16 cellular contexts compared by ENCODE assay signal in genomic region chr9:76415154-76415553, GRCh38. TPM values are rescaled to one million over a fixed set of nuclear protein-coding genes. Genes with fewer than 3 reads are reported as not detected.
DNase-seq lines count a peak whose midpoint lies in the region; ATAC-seq, FAIRE-seq and TF ChIP-seq lines count a peak whose summit lies in the region.
"Had no signal": no experiment of that assay in that cellular context is flagged by ENCODE, and none has a peak within 500 bp of the region (broad histone marks: within the 10 kb centered on the region; RNA-seq: fewer than 3 reads in every experiment).

No MANE protein-coding gene starts in this region.

- DNase-seq in HepG2 (ENCODE audit: low spot score) (no peak), right lobe of liver (no peak), PC-3 (no peak), endothelial cell of umbilical vein (ENCODE audit: low read depth, low spot score) (no peak), stomach (no peak), NCI-H510A (lab: John Stamatoyannopoulos, UW) (no peak)
- no peak for DNase-seq in stimulated activated CD4-positive, alpha-beta T cell treated with anti-CD3 and anti-CD28 coated beads, Interleukin-4, amount 100 ng/mL, for 24 hours
- DNase-seq in stimulated activated CD8-positive, alpha-beta memory T cell treated with anti-CD3 and anti-CD28 coated beads, Interleukin-4, amount 100 ng/mL, for 48 hours = no peak
- DNase-seq: H7, lower lobe of right lung, NCI-H187 treated with DMSO at 0.1 percent for 48 hours, NCI-H526 treated with DMSO at 0.1 percent for 48 hours, SW 1271 had no signal

- no peaks in the 10 kb centered on the region for H3K36me3 ChIP-seq in HepG2 (replicated peaks in 1 of 2; ENCODE audit: control insufficient read depth in 1 of 2, insufficient read depth in 2 of 2, low read length in 2 of 2)
- H3K36me3 ChIP-seq in right lobe of liver = no peaks in the 10 kb centered on the region
- no peaks in the 10 kb centered on the region for H3K36me3 ChIP-seq in PC-3 (ENCODE audit: low read depth, low read length)
- no peaks in the 10 kb centered on the region for H3K36me3 ChIP-seq in endothelial cell of umbilical vein (ENCODE audit: control insufficient read depth in 2 of 2, extremely low read depth in 1 of 2, insufficient read depth in 2 of 2, low read length in 2 of 2)
- H3K36me3 ChIP-seq in stomach = no peaks in the 10 kb centered on the region
- H3K36me3 ChIP-seq: lower lobe of right lung, vagina had no signal

- H3K9ac ChIP-seq in HepG2 (ENCODE audit: insufficient read depth, low read depth, low read length) (no peak overlapping the region), PC-3 (ENCODE audit: low read length) (no peak overlapping the region), endothelial cell of umbilical vein (replicated peaks; ENCODE audit: extremely low read depth, insufficient read depth, low read length) (no peak overlapping the region)

- no peak overlapping the region for H3K4me3 ChIP-seq in HepG2 (replicated peaks in 1 of 3; ENCODE audit: insufficient read depth in 1 of 3, low read depth in 2 of 3, low read length in 3 of 3)
- H3K4me3 ChIP-seq in right lobe of liver = no peak overlapping the region
- H3K4me3 ChIP-seq in PC-3 (ENCODE audit: low read length) = no peak overlapping the region
- no peak overlapping the region for H3K4me3 ChIP-seq in endothelial cell of umbilical vein (replicated peaks in 1 of 3; ENCODE audit: insufficient read depth in 1 of 3, low read depth in 1 of 3, low read length in 3 of 3)
- no peak overlapping the region for H3K4me3 ChIP-seq in stomach
- H3K4me3 ChIP-seq: lower lobe of right lung, vagina had no signal

- no TSS peak for BruUV-seq in HepG2 (replicated peaks; lab: Mats Ljungman, UMichigan)
- no TSS peak for BruUV-seq in PC-3 (replicated peaks; lab: Mats Ljungman, UMichigan)
- no TSS peak for BruUV-seq in endothelial cell of umbilical vein (replicated peaks; lab: Mats Ljungman, UMichigan)

- ATAC-seq in HepG2 (no peak), right lobe of liver (no peak), PC-3 (no peak)
- ATAC-seq: lower lobe of right lung; naive thymus-derived CD8-positive, alpha-beta T cell had no signal

- H3K27me3 ChIP-seq in HepG2 (ENCODE audit: control insufficient read depth in 1 of 2, insufficient read depth in 2 of 2, low read length in 2 of 2) (no peaks in the 10 kb centered on the region), right lobe of liver (no peaks in the 10 kb centered on the region), PC-3 (ENCODE audit: low read length) (no peaks in the 10 kb centered on the region), endothelial cell of umbilical vein (ENCODE audit: control insufficient read depth in 2 of 2, insufficient read depth in 2 of 2, low read length in 2 of 2) (no peaks in the 10 kb centered on the region), stomach (no peaks in the 10 kb centered on the region)
- H3K27me3 ChIP-seq: vagina had no signal

- FAIRE-seq in HepG2 (lab: Jason Lieb, UNC) = no peak
- FAIRE-seq in endothelial cell of umbilical vein (lab: Jason Lieb, UNC) = no peak
- FAIRE-seq: colon had no signal

- TF ChIP-seq POLR2A in HepG2 (IDR thresholded peaks at IDR 0.05; ENCODE audit: insufficient read depth in 1 of 2, low read depth in 2 of 2, low read length in 2 of 2) = no peak
- TF ChIP-seq POLR2A in right lobe of liver (IDR thresholded peaks at IDR 0.05) = no peak
- no peak for TF ChIP-seq POLR2A in endothelial cell of umbilical vein (IDR thresholded peaks at IDR 0.05; ENCODE audit: low read depth, low read length)
- TF ChIP-seq POLR2A in stomach (IDR thresholded peaks at IDR 0.05) = no peak

- H2AFZ ChIP-seq in HepG2 (ENCODE audit: low read length) = no peak overlapping the region
- H2AFZ ChIP-seq in PC-3 (ENCODE audit: low read length) = no peak overlapping the region
- H2AFZ ChIP-seq in endothelial cell of umbilical vein (ENCODE audit: low read depth, low read length) = peak overlapping the region; percentile 2

- TF ChIP-seq CTCF in HepG2 (CRISPR knock-in tag; IDR thresholded peaks at IDR 0.05) (no peak), right lobe of liver (IDR thresholded peaks at IDR 0.05) (no peak), PC-3 (conservative IDR thresholded peaks at IDR 0.05; ENCODE audit: low read depth, low read length) (no peak), endothelial cell of umbilical vein (IDR thresholded peaks at IDR 0.05; ENCODE audit: extremely low read depth in 1 of 2, insufficient read depth in 1 of 2, low read depth in 1 of 2, low read length in 2 of 2) (no peak), stomach (IDR thresholded peaks at IDR 0.05) (no peak)

- 54% methylated on average over 2 of the region's 2 CpGs for WGBS in HepG2 (ENCODE audit: low lambda C conversion rate)
- 100% methylated on average over 1 of the region's 2 CpGs for WGBS in right lobe of liver (ENCODE audit: insufficient coverage, low coverage, low lambda C conversion rate, missing lambda C conversion rate)
- WGBS in stomach, 5 donors = 51 to 70% (median 66%) methylated on average over 2 of the region's 2 CpGs

- CTCF ChIA-PET in HepG2 (lab: Yijun Ruan, JAX; ENCODE audit: low intra/inter-chr PET ratio, low total read pairs) = no interaction called here
- CTCF ChIA-PET in PC-3 (lab: Charles Lee) = no interaction called here
- CTCF ChIA-PET in endothelial cell of umbilical vein (lab: Charles Lee) = interaction anchor here (0.9 to 1.4 kb wide), 2 partner anchors 21 to 41 kb away, joined by 3 to 6 read pairs; partner anchors contain the start of gene RFK

- TF ChIP-seq EP300 in HepG2 (IDR thresholded peaks at IDR 0.05; ENCODE audit: low read depth in 2 of 2, low read length in 2 of 2) = no peak
- TF ChIP-seq EP300 in HepG2 (CRISPR knock-in tag; IDR thresholded peaks at IDR 0.05; ENCODE audit: borderline replicate concordance) = no peak
- TF ChIP-seq EP300 in stomach (IDR thresholded peaks at IDR 0.05) = no peak

- intact Hi-C loops in HepG2 (cut with micrococcal nuclease; ENCODE audit: unreplicated experiment) (no loop called here), right lobe of liver (cut with DNase I) (no loop called here), PC-3 (cut with micrococcal nuclease) (no loop called here), endothelial cell of umbilical vein (cut with micrococcal nuclease) (loop anchor here (1.0 to 5.0 kb wide), 4 partner anchors 21 to 523 kb away; partner anchors contain the start of genes PCSK5 and RFK), stomach (cut with DNase I; ENCODE audit: low total_unique reads) (no loop called here)

- H3K4me1 ChIP-seq in HepG2 (ENCODE audit: insufficient read depth, low read length) (peaks cover 42% of the 10 kb centered on the region), right lobe of liver (peaks cover 0 to 6% (median 0%) of the 10 kb centered on the region in 4 donors), PC-3 (ENCODE audit: insufficient read depth, low read length) (0 out of 2 replicates have a peak, but pooled peaks cover 7% of the 10 kb centered on the region), endothelial cell of umbilical vein (ENCODE audit: control insufficient read depth, extremely low read depth, insufficient read depth, low read length) (peaks cover 30% of the 10 kb centered on the region), stomach (peaks cover 5 to 27% (median 12%) of the 10 kb centered on the region in 4 donors)
- H3K4me1 ChIP-seq: lower lobe of right lung, vagina had no signal

- H3K9me2 ChIP-seq in PC-3 (replicated peaks; ENCODE audit: low read length) = no peaks in the 10 kb centered on the region

- no peak overlapping the region for H3K27ac ChIP-seq in HepG2 (ENCODE audit: extremely low read length, insufficient read depth, low read length)
- peak overlapping the region in 1 of 3 donors; percentile 17 for H3K27ac ChIP-seq in right lobe of liver
- peak overlapping the region; percentile 19 for H3K27ac ChIP-seq in PC-3 (ENCODE audit: low read length)
- H3K27ac ChIP-seq in endothelial cell of umbilical vein (ENCODE audit: insufficient read depth, low read depth, low read length) = peak overlapping the region; percentile 76
- peak overlapping the region; percentile 46 to 82 (median 65) for H3K27ac ChIP-seq in stomach
- H3K27ac ChIP-seq: vagina had no signal

- H4K20me1 ChIP-seq in HepG2 (ENCODE audit: insufficient read depth, low read length) (no peaks in the 10 kb centered on the region), PC-3 (ENCODE audit: low read length) (no peaks in the 10 kb centered on the region), endothelial cell of umbilical vein (replicated peaks; ENCODE audit: control insufficient read depth, extremely low read depth, insufficient read depth, low read length) (no peaks in the 10 kb centered on the region)

- H3K9me3 ChIP-seq in HepG2 (ENCODE audit: low read length) (no peaks in the 10 kb centered on the region), right lobe of liver (peaks cover 0 to 2% (median 0%) of the 10 kb centered on the region in 4 donors), PC-3 (ENCODE audit: low read length) (no peaks in the 10 kb centered on the region), endothelial cell of umbilical vein (replicated peaks; ENCODE audit: control insufficient read depth, insufficient read depth, low read length) (no peaks in the 10 kb centered on the region), stomach (peaks cover 0 to 13% (median 2%) of the 10 kb centered on the region in 4 donors)
- H3K9me3 ChIP-seq: vagina had no signal

- H3K4me2 ChIP-seq in HepG2 (ENCODE audit: low read depth, low read length) (no peak overlapping the region), PC-3 (ENCODE audit: low read length) (no peak overlapping the region), endothelial cell of umbilical vein (ENCODE audit: insufficient read depth, low read length) (peak overlapping the region; percentile 30)

- TF ChIP-seq RAD21 in HepG2 (CRISPR knock-in tag; IDR thresholded peaks at IDR 0.05) = no peak

- in situ Hi-C loops in HepG2 (cut with HindIII; ENCODE audit: extremely low pct_ligation_motif_present, low pct_unique_long_range_greater_than_20kb) = no loop called here

- POLR2A ChIA-PET in HepG2 (lab: Yijun Ruan, JAX) = no interaction called here
- POLR2A ChIA-PET in PC-3 (lab: Charles Lee; ENCODE audit: unreplicated experiment) = no interaction called here
- POLR2A ChIA-PET in endothelial cell of umbilical vein (lab: Charles Lee) = no interaction called here

- H3K9me1 ChIP-seq in endothelial cell of umbilical vein (replicated peaks; ENCODE audit: control insufficient read depth, extremely low read depth, insufficient read depth, low read length) = no peaks in the 10 kb centered on the region

- no peaks in the 10 kb centered on the region for H3F3A ChIP-seq in PC-3 (ENCODE audit: low read length, unreplicated experiment)

- H3K79me2 ChIP-seq in HepG2 (ENCODE audit: insufficient read depth, low read length) (no peaks in the 10 kb centered on the region), PC-3 (ENCODE audit: low read length) (no peaks in the 10 kb centered on the region), endothelial cell of umbilical vein (ENCODE audit: control insufficient read depth, insufficient read depth, low read length) (no peaks in the 10 kb centered on the region)

- dilution Hi-C loops in endothelial cell of umbilical vein (cut with MboI; ENCODE audit: extremely low pct_ligation_motif_present, low sequenced_read_pairs) = no loop called here

RNA-seq across cellular contexts. Expression of gene RFK, which starts 20.9 kb away (rescaled TPM):
- total RNA-seq in HepG2 (2016; rRNA removed; fragmentation: Illumina TruSeq; extraction: Trizol) (37.2 and 56.5 TPM in 2 replicates), right lobe of liver (10 to 100 TPM; 11.1 to 25.2 (median 19.7) TPM), PC-3 (2014; rRNA removed) (8.1 and 9.7 TPM in 2 replicates), endothelial cell of umbilical vein (32.9 and 39.7 TPM in 2 replicates), stomach (10 to 100 TPM in 3 of 5 donors, 1 to 10 TPM in 2; 3.8 to 36.7 (median 26.8) TPM)
- 7.6 and 10.1 TPM in 2 replicates for total RNA-seq in HepG2 (2016; cell fraction: cytosol; rRNA removed; fragmentation: Illumina TruSeq; extraction: Trizol; ENCODE audit: low read depth)
- total RNA-seq in HepG2 (2016; cell fraction: insoluble cytoplasmic fraction; rRNA removed; fragmentation: Illumina TruSeq; extraction: Trizol) = 35.6 and 54.0 TPM in 2 replicates
- 27.8 and 28.5 TPM in 2 replicates for total RNA-seq in HepG2 (2016; cell fraction: membrane; rRNA removed; fragmentation: Illumina TruSeq; extraction: Trizol)
- total RNA-seq in HepG2 (2016; cell fraction: nucleus; rRNA removed; fragmentation: Illumina TruSeq; extraction: Trizol) = 12.9 and 19.7 TPM in 2 replicates
- polyA plus RNA-seq in HepG2 (2011; rRNA removed) (15.5 and 18.2 TPM in 2 replicates), endothelial cell of umbilical vein (16.2 and 18.1 TPM in 2 replicates), stomach (10 to 100 TPM; 10.2 to 57.7 (median 29.5) TPM)
- 7.6 and 12.8 TPM in 2 replicates for polyA plus RNA-seq in HepG2 (2011; cell fraction: cytosol; rRNA removed)
- 3.0 and 4.3 TPM in 2 replicates for polyA plus RNA-seq in HepG2 (2011; cell fraction: nucleus; rRNA removed)
- 23.4 and 28.5 TPM in 2 replicates for polyA plus RNA-seq in HepG2 (2012)
- polyA plus RNA-seq in HepG2 (2016; cell fraction: cytosol; fragmentation: Illumina TruSeq; extraction: Trizol; ENCODE audit: low read depth) = 10.0 and 12.2 TPM in 2 replicates
- polyA plus RNA-seq in HepG2 (2016; cell fraction: insoluble cytoplasmic fraction; fragmentation: Illumina TruSeq; extraction: Trizol; ENCODE audit: low read depth) = 51.8 and 54.0 TPM in 2 replicates
- 26.0 and 26.7 TPM in 2 replicates for polyA plus RNA-seq in HepG2 (2016; cell fraction: membrane; fragmentation: Illumina TruSeq; extraction: Trizol; ENCODE audit: low read depth)
- 20.2 and 24.4 TPM in 2 replicates for polyA plus RNA-seq in HepG2 (2016; cell fraction: nucleus; fragmentation: Illumina TruSeq; extraction: Trizol; ENCODE audit: insufficient read depth, low read depth)
- polyA minus RNA-seq in HepG2 (2011; rRNA and poly(A)+ RNA removed; ENCODE audit: low replicate concordance) = 4.2 and 5.1 TPM in 2 replicates
- 13.5 and 15.4 TPM in 2 replicates for polyA minus RNA-seq in HepG2 (2011; cell fraction: cytosol; rRNA and poly(A)+ RNA removed)
- 8.2 and 11.7 TPM in 2 replicates for polyA minus RNA-seq in HepG2 (2011; cell fraction: nucleus; rRNA and poly(A)+ RNA removed)
- 17.9 and 23.7 TPM in 2 replicates for polyA plus RNA-seq in endothelial cell of umbilical vein (2011; cell fraction: cytosol; rRNA removed)
- 11.9 and 16.5 TPM in 2 replicates for polyA plus RNA-seq in endothelial cell of umbilical vein (2011; cell fraction: nucleus; rRNA removed)
- 36.5 and 48.9 TPM in 2 replicates for polyA plus RNA-seq in endothelial cell of umbilical vein (2012)
- polyA minus RNA-seq in endothelial cell of umbilical vein = 11.9 and 13.5 TPM in 2 replicates
- polyA minus RNA-seq in endothelial cell of umbilical vein (2011; cell fraction: cytosol; rRNA and poly(A)+ RNA removed) = 12.7 TPM
- 12.4 and 15.1 TPM in 2 replicates for polyA minus RNA-seq in endothelial cell of umbilical vein (2011; cell fraction: nucleus; rRNA and poly(A)+ RNA removed)

RNA-seq across cellular contexts. Expression of gene GCNT1, which starts 43.8 kb away (rescaled TPM):
- total RNA-seq in HepG2 (2016; rRNA removed; fragmentation: Illumina TruSeq; extraction: Trizol) (0.18 and 0.55 TPM in 2 replicates), right lobe of liver (1 to 10 TPM; 1.1 to 3.6 (median 2.7) TPM), PC-3 (2014; rRNA removed) (0.29 TPM in 2 replicates), endothelial cell of umbilical vein (11.0 and 18.1 TPM in 2 replicates), stomach (100 to 1,000 TPM in 2 of 5 donors, 10 to 100 TPM in 2, 1 to 10 TPM in 1; 7.0 to 136 (median 18.7) TPM)
- under 0.01 and 0.10 TPM in 2 replicates for total RNA-seq in HepG2 (2016; cell fraction: cytosol; rRNA removed; fragmentation: Illumina TruSeq; extraction: Trizol; ENCODE audit: low read depth)
- 0.61 and 0.82 TPM in 2 replicates for total RNA-seq in HepG2 (2016; cell fraction: insoluble cytoplasmic fraction; rRNA removed; fragmentation: Illumina TruSeq; extraction: Trizol)
- total RNA-seq in HepG2 (2016; cell fraction: membrane; rRNA removed; fragmentation: Illumina TruSeq; extraction: Trizol) = 0.15 and 0.76 TPM in 2 replicates
- 0.31 and 1.8 TPM in 2 replicates for total RNA-seq in HepG2 (2016; cell fraction: nucleus; rRNA removed; fragmentation: Illumina TruSeq; extraction: Trizol)
- polyA plus RNA-seq in HepG2 (2011; rRNA removed) (1.7 and 2.1 TPM in 2 replicates), endothelial cell of umbilical vein (30.9 and 31.7 TPM in 2 replicates), stomach (10 to 100 TPM in 1 of 3 donors, 1 to 10 TPM in 2; 3.1 to 10.1 (median 5.4) TPM)
- 2.2 TPM in 2 replicates for polyA plus RNA-seq in HepG2 (2011; cell fraction: cytosol; rRNA removed)
- polyA plus RNA-seq in HepG2 (2011; cell fraction: nucleus; rRNA removed) = 0.47 and 0.85 TPM in 2 replicates
- polyA plus RNA-seq in HepG2 (2012) = 8.4 and 9.4 TPM in 2 replicates
- polyA plus RNA-seq in HepG2 (2016; cell fraction: cytosol; fragmentation: Illumina TruSeq; extraction: Trizol; ENCODE audit: low read depth) = 0.01 and 0.24 TPM in 2 replicates
- 0.16 and 0.25 TPM in 2 replicates for polyA plus RNA-seq in HepG2 (2016; cell fraction: insoluble cytoplasmic fraction; fragmentation: Illumina TruSeq; extraction: Trizol; ENCODE audit: low read depth)
- 0.09 TPM in 2 replicates for polyA plus RNA-seq in HepG2 (2016; cell fraction: membrane; fragmentation: Illumina TruSeq; extraction: Trizol; ENCODE audit: low read depth)
- polyA plus RNA-seq in HepG2 (2016; cell fraction: nucleus; fragmentation: Illumina TruSeq; extraction: Trizol; ENCODE audit: insufficient read depth, low read depth) = 0.60 and 1.0 TPM in 2 replicates
- 3.8 and 4.7 TPM in 2 replicates for polyA minus RNA-seq in HepG2 (2011; rRNA and poly(A)+ RNA removed; ENCODE audit: low replicate concordance)
- polyA minus RNA-seq in HepG2 (2011; cell fraction: cytosol; rRNA and poly(A)+ RNA removed) = 1.4 and 4.9 TPM in 2 replicates
- 0.77 and 1.1 TPM in 2 replicates for polyA minus RNA-seq in HepG2 (2011; cell fraction: nucleus; rRNA and poly(A)+ RNA removed)
- 24.5 and 25.1 TPM in 2 replicates for polyA plus RNA-seq in endothelial cell of umbilical vein (2011; cell fraction: cytosol; rRNA removed)
- polyA plus RNA-seq in endothelial cell of umbilical vein (2011; cell fraction: nucleus; rRNA removed) = 26.6 and 28.5 TPM in 2 replicates
- polyA plus RNA-seq in endothelial cell of umbilical vein (2012) = 18.0 and 20.3 TPM in 2 replicates
- polyA minus RNA-seq in endothelial cell of umbilical vein = 60.9 and 79.6 TPM in 2 replicates
- polyA minus RNA-seq in endothelial cell of umbilical vein (2011; cell fraction: cytosol; rRNA and poly(A)+ RNA removed) = 1.6 TPM
- 23.7 and 30.5 TPM in 2 replicates for polyA minus RNA-seq in endothelial cell of umbilical vein (2011; cell fraction: nucleus; rRNA and poly(A)+ RNA removed)
